ENCODE assay signal across 15 cellular contexts in genomic region chr11:62001450-62002178, GRCh38. TPM values are rescaled to one million over a fixed set of nuclear protein-coding genes. Genes with fewer than 3 reads are reported as not detected.
DNase-seq lines count a peak whose midpoint lies in the region; ATAC-seq and TF ChIP-seq lines count a peak whose summit lies in the region.
"Had no signal": no experiment of that assay in that cellular context is flagged by ENCODE, and none has a peak within 500 bp of the region (broad histone marks: within the 10 kb centered on the region; RNA-seq: fewer than 3 reads in every experiment).

No MANE protein-coding gene starts in this region.

- no peak for ATAC-seq in HG03108 (IDR thresholded peaks at IDR 0.05; ENCODE audit: unreplicated experiment)
- no peak for ATAC-seq in GM19397 (IDR thresholded peaks at IDR 0.05; ENCODE audit: unreplicated experiment)
- no peak for ATAC-seq in HG03159 (IDR thresholded peaks at IDR 0.05; ENCODE audit: unreplicated experiment)
- ATAC-seq: naive thymus-derived CD8-positive, alpha-beta T cell; T-cell had no signal

- H3K4me2 ChIP-seq in neuronal stem cell (ENCODE audit: insufficient read depth, low read length, poor library complexity, severe bottlenecking): no peak overlapping the region

- no peaks in the 10 kb centered on the region for H3K79me1 ChIP-seq in neuronal stem cell (ENCODE audit: low read depth, low read length)

- peak overlapping the region; percentile 59 for H2AFZ ChIP-seq in neuronal stem cell (ENCODE audit: low read length)

- H4K8ac ChIP-seq in neuronal stem cell (ENCODE audit: low read depth, low read length): no peak overlapping the region

- no peak overlapping the region for H4K91ac ChIP-seq in neuronal stem cell (ENCODE audit: low read depth, low read length, poor library complexity)

- WGBS in neuronal stem cell (ENCODE audit: extremely low coverage in 2 of 2, insufficient read length in 2 of 2, insufficient replicate concordance in 1 of 2), 2 donors: no CpG with 5 or more reads among the region's 12 CpGs

- no peak overlapping the region for H3K4ac ChIP-seq in neuronal stem cell (ENCODE audit: low read length)

- H3K4me3 ChIP-seq in fibroblast of villous mesenchyme (ENCODE audit: low read depth, low read length) (no peak overlapping the region), neuronal stem cell (ENCODE audit: low read length in 2 of 2) (no peak overlapping the region)
- H3K4me3 ChIP-seq: esophagus squamous epithelium had no signal

- H3K23ac ChIP-seq in neuronal stem cell (ENCODE audit: low read depth, low read length, poor library complexity): no peak overlapping the region

- no peak overlapping the region for H2BK5ac ChIP-seq in neuronal stem cell (ENCODE audit: low read length)

- no peaks in the 10 kb centered on the region for H3K27me3 ChIP-seq in neuronal stem cell (ENCODE audit: control insufficient read depth in 3 of 3, insufficient read depth in 3 of 3, low read depth in 1 of 3, low read length in 3 of 3)
- H3K27me3 ChIP-seq: esophagus squamous epithelium had no signal

- H2AK5ac ChIP-seq in neuronal stem cell (ENCODE audit: low read depth, low read length): no peak overlapping the region

- peaks cover 10 to 11% of the 10 kb centered on the region in 2 donors for H3K9me3 ChIP-seq in neuronal stem cell (replicated peaks in 1 of 2; ENCODE audit: control insufficient read depth in 2 of 2, insufficient read depth in 1 of 2, low read depth in 1 of 2, low read length in 2 of 2)

- H3K14ac ChIP-seq in neuronal stem cell (ENCODE audit: low read length): no peak overlapping the region

- DNase-seq in Ammon's horn (ENCODE audit: low spot score) (peak; percentile 25), NCI-H69 (lab: John Stamatoyannopoulos, UW) (peak; percentile 21), fibroblast of villous mesenchyme (ENCODE audit: low read depth) (peak; percentile 34), neuronal stem cell (ENCODE audit: low spot score) (no peak)
- no peak for DNase-seq in activated naive CD4-positive, alpha-beta T cell treated with anti-CD3 and anti-CD28 coated beads, Interleukin-2, amount 50 U/mL, for 16 hours
- DNase-seq: activated CD4-positive, alpha-beta T cell treated with anti-CD3 and anti-CD28 coated beads, Interleukin-2, amount 10 ng/mL, durations not matched to agents 24 days and 14 days; activated effector memory CD4-positive, alpha-beta T cell treated with Interleukin-2 at 50 U/mL for 16 hours; esophagus squamous epithelium; KG1; naive thymus-derived CD8-positive, alpha-beta T cell; NCI-H2081 treated with DMSO at 0.1 percent for 48 hours; T-cell had no signal

- H3K27ac ChIP-seq in neuronal stem cell (replicated peaks; ENCODE audit: low read length): no peak overlapping the region
- H3K27ac ChIP-seq: esophagus squamous epithelium had no signal

- TF ChIP-seq CTCF in fibroblast of villous mesenchyme (IDR thresholded peaks at IDR 0.05; ENCODE audit: insufficient read depth, low read depth, low read length): no peak

- H3K9ac ChIP-seq in neuronal stem cell (ENCODE audit: low read depth, low read length, poor library complexity): no peak overlapping the region

- H2BK12ac ChIP-seq in neuronal stem cell (ENCODE audit: low read length): no peak overlapping the region

- H3K4me1 ChIP-seq in neuronal stem cell (ENCODE audit: control insufficient read depth in 2 of 2, insufficient read depth in 1 of 2, low read depth in 1 of 2, low read length in 2 of 2): peaks cover 0 to 4% of the 10 kb centered on the region in 2 donors

- H2BK15ac ChIP-seq in neuronal stem cell (ENCODE audit: low read length): no peak overlapping the region

- no peaks in the 10 kb centered on the region for H3K36me3 ChIP-seq in neuronal stem cell (replicated peaks in 1 of 2; ENCODE audit: control insufficient read depth in 2 of 2, insufficient read depth in 2 of 2, low read length in 2 of 2)
- H3K36me3 ChIP-seq: esophagus squamous epithelium had no signal

- no peak overlapping the region for H2BK120ac ChIP-seq in neuronal stem cell (ENCODE audit: low read depth, low read length)

- H3K18ac ChIP-seq in neuronal stem cell (ENCODE audit: low read length): no peak overlapping the region

RNA-seq across cellular contexts. Expression of gene FTH1, which starts 34.2 kb away (rescaled TPM):
- 453 and 708 TPM in 2 replicates for total RNA-seq in fibroblast of villous mesenchyme
- 1,611 TPM for polyA plus RNA-seq in neuronal stem cell (2013, experiment 1 of 2)
- polyA plus RNA-seq in neuronal stem cell (2013, experiment 2 of 2): 1,599 TPM

RNA-seq across cellular contexts. Expression of gene BEST1, which starts 51.5 kb away (rescaled TPM):
- total RNA-seq in fibroblast of villous mesenchyme: 3.0 and 3.2 TPM in 2 replicates
- 0.11 TPM for polyA plus RNA-seq in neuronal stem cell (2013, experiment 1 of 2)
- 0.10 TPM for polyA plus RNA-seq in neuronal stem cell (2013, experiment 2 of 2)
- total RNA-seq: activated CD4-positive, alpha-beta T cell treated with anti-CD3 and anti-CD28 coated beads, Interleukin-2, amount 10 ng/mL, durations not matched to agents 24 days and 14 days had no signal

Comparison
In these comparisons a context has a peak if more than half of its experiments do, and no peak if none do; other contexts are left out.
1. DNase-seq: peak in Ammon's horn (single experiment), NCI-H69 (single experiment) and fibroblast of villous mesenchyme (single experiment); none in neuronal stem cell (single experiment) and activated naive CD4-positive, alpha-beta T cell treated with anti-CD3 and anti-CD28 coated beads, Interleukin-2, amount 50 U/mL, for 16 hours (single experiment).